Comparison of ENCODE assay signal across 10 cellular contexts in genomic region chr3:132268956-132269355, GRCh38. TPM values are rescaled to one million over a fixed set of nuclear protein-coding genes. Genes with fewer than 3 reads are reported as not detected.
DNase-seq lines count a peak whose midpoint lies in the region; ATAC-seq and TF ChIP-seq lines count a peak whose summit lies in the region.
"Had no signal": no experiment of that assay in that cellular context is flagged by ENCODE, and none has a peak within 500 bp of the region (broad histone marks: within the 10 kb centered on the region; RNA-seq: fewer than 3 reads in every experiment).

No MANE protein-coding gene starts in this region.

- DNase-seq in ACHN: peak; percentile 17
- DNase-seq in GM13976 (ENCODE audit: low spot score): no peak
- no peak for DNase-seq in RWPE2 (ENCODE audit: low spot score)
- DNase-seq in fibroblast of villous mesenchyme (ENCODE audit: low read depth): peak; percentile 48
- DNase-seq in effector CD4-positive, alpha-beta T cell: no peak
- DNase-seq in activated T-cell treated with anti-CD3 and anti-CD28 coated beads for 4 hours: no peak
- DNase-seq in occipital lobe (lab: John Stamatoyannopoulos, UW): no peak
- DNase-seq: GDM1, NCI-H1694 treated with DMSO at 0.1 percent for 48 hours had no signal

- no peak overlapping the region for H3K27ac ChIP-seq in RWPE2 (ENCODE audit: poor library complexity, severe bottlenecking)

- TF ChIP-seq CTCF in GM13976 (IDR thresholded peaks at IDR 0.05; ENCODE audit: borderline replicate concordance, control extremely low read depth, extremely low read depth, insufficient read depth, missing control alignments) (peak; percentile 10), RWPE2 (IDR thresholded peaks at IDR 0.05; ENCODE audit: poor library complexity, severe bottlenecking) (peak; percentile 45), fibroblast of villous mesenchyme (IDR thresholded peaks at IDR 0.05; ENCODE audit: insufficient read depth, low read depth, low read length) (peak; percentile 67)

- H3K4me1 ChIP-seq in RWPE2 (ENCODE audit: insufficient read depth, poor library complexity, severe bottlenecking): no peaks in the 10 kb centered on the region

- ATAC-seq in RWPE2 (ENCODE audit: low read depth): no peak
- ATAC-seq in HG03521 (IDR thresholded peaks at IDR 0.05; ENCODE audit: unreplicated experiment): no peak

- no peaks in the 10 kb centered on the region for H3K9me3 ChIP-seq in RWPE2 (ENCODE audit: severe bottlenecking)

- no peak overlapping the region for H3K4me3 ChIP-seq in RWPE2 (ENCODE audit: severe bottlenecking)
- no peak overlapping the region for H3K4me3 ChIP-seq in fibroblast of villous mesenchyme (ENCODE audit: low read depth, low read length)

- H3K27me3 ChIP-seq in RWPE2 (ENCODE audit: insufficient read depth, poor library complexity, severe bottlenecking): no peaks in the 10 kb centered on the region

- H3K36me3 ChIP-seq in RWPE2 (ENCODE audit: low read depth): no peaks in the 10 kb centered on the region

- in situ Hi-C loops in ACHN (cut with HindIII; ENCODE audit: low pct_ligation_motif_present, low pct_unique_long_range_greater_than_20kb, low sequenced_read_pairs) (no loop called here), GM13976 (cut with MboI; ENCODE audit: low sequenced_read_pairs, unreplicated experiment) (no loop called here)

RNA-seq across cellular contexts. Expression of gene ACP3, which starts 48.3 kb away (rescaled TPM):
- total RNA-seq in fibroblast of villous mesenchyme: 2.3 and 10.8 TPM in 2 replicates
- 1.2 TPM for total RNA-seq in occipital lobe

Comparison
In these comparisons a context has a peak if more than half of its experiments do, and no peak if none do; other contexts are left out.
1. DNase-seq: peak in ACHN (single experiment) and fibroblast of villous mesenchyme (single experiment); none in GM13976 (single experiment), RWPE2 (single experiment), effector CD4-positive, alpha-beta T cell (single experiment), activated T-cell treated with anti-CD3 and anti-CD28 coated beads for 4 hours (single experiment) and occipital lobe (single experiment).
2. CTCF ChIP-seq: peak in every context shown above with its lines; median percentile 67 in fibroblast of villous mesenchyme; 45 in RWPE2; 10 in GM13976.